Comparison of ENCODE assay signal across 8 cellular contexts in genomic region chr17:1492249-1493206, GRCh38. TPM values are rescaled to one million over a fixed set of nuclear protein-coding genes. Genes with fewer than 3 reads are reported as not detected.
A peak's percentile ranks its signal among the peaks of the same experiment; 100 is the strongest.
DNase-seq lines count a peak whose midpoint lies in the region; ATAC-seq, FAIRE-seq and TF ChIP-seq lines count a peak whose summit lies in the region.

Gene MYO1C, minus strand, starts transcription at chr17:1492686. Its CDS starts 199 bp downstream, at chr17:1492487.

- no peaks in the 10 kb centered on the region for H3K27me3 ChIP-seq in fibroblast of lung (ENCODE audit: control insufficient read depth, insufficient read depth, low read length)
- H3K27me3 ChIP-seq in neural progenitor cell, result peaks cover 20% of the 10 kb centered on the region

- H3K79me2 ChIP-seq in fibroblast of lung (ENCODE audit: control insufficient read depth, insufficient read depth, low read length) (peaks cover 23% of the 10 kb centered on the region), neural progenitor cell (ENCODE audit: low read depth) (peaks cover 16% of the 10 kb centered on the region)

- H3K9me3 Mint-ChIP-seq in neural progenitor cell, result no peaks in the 10 kb centered on the region

- H3K4me3 ChIP-seq in fibroblast of lung (replicated peaks in 1 of 4; ENCODE audit: control extremely low read depth in 1 of 4, insufficient read depth in 1 of 4, low read depth in 3 of 4, low read length in 4 of 4) (peak within 1 kb of the TSS; percentile 30 to 66 (median 50)), neural progenitor cell (peak within 1 kb of the TSS; percentile 84)

- H3K36me3 Mint-ChIP-seq in neural progenitor cell, result no peaks in the 10 kb centered on the region

- H4K20me1 ChIP-seq in fibroblast of lung (ENCODE audit: control insufficient read depth, extremely low read depth, insufficient read depth, low read length) (no peaks in the 10 kb centered on the region), neural progenitor cell (ENCODE audit: low read depth) (peaks cover 23% of the 10 kb centered on the region)

- H3K9me3 ChIP-seq in fibroblast of lung (ENCODE audit: control insufficient read depth, insufficient read depth, low read depth, low read length) (no peaks in the 10 kb centered on the region), neural progenitor cell (ENCODE audit: low read depth) (no peaks in the 10 kb centered on the region)

- peaks cover 24% of the 10 kb centered on the region for H3K4me1 Mint-ChIP-seq in neural progenitor cell

- peak within 1 kb of the TSS; percentile 87 for H3K27ac Mint-ChIP-seq in neural progenitor cell

- in situ Hi-C loops in Caki2 (cut with HindIII; ENCODE audit: low pct_unique_long_range_greater_than_20kb, low sequenced_read_pairs), result no loop called here
- in situ Hi-C loops in SK-MEL-5 (cut with HindIII; ENCODE audit: low pct_unique_long_range_greater_than_20kb, low sequenced_read_pairs), result no loop called here

- H3K4me1 ChIP-seq in fibroblast of lung (ENCODE audit: control insufficient read depth, extremely low read depth, insufficient read depth, low read length) (peaks cover 10% of the 10 kb centered on the region), neural progenitor cell (peaks cover 11% of the 10 kb centered on the region)

- H3K9ac ChIP-seq in fibroblast of lung (ENCODE audit: insufficient read depth, low read length) (peak within 1 kb of the TSS; percentile 59), neural progenitor cell (no peak within 1 kb of the TSS)

- H3K4me2 ChIP-seq in fibroblast of lung (ENCODE audit: extremely low read depth, insufficient read depth, low read length) (peak within 1 kb of the TSS; percentile 86), neural progenitor cell (peak within 1 kb of the TSS; percentile 91)

- DNase-seq in Caki2 (ENCODE audit: low read depth), result no peak
- DNase-seq in SK-MEL-5 (ENCODE audit: low read depth, low spot score), result no peak
- DNase-seq in fibroblast of lung (ENCODE audit: low read depth in 2 of 2), result no peak
- peak; percentile 48 for DNase-seq in neural progenitor cell (ENCODE audit: low spot score)
- DNase-seq in medulla oblongata (ENCODE audit: extremely low spot score), result no peak
- DNase-seq in D721Med (ENCODE audit: insufficient read length, low spot score), result no peak

- peak within 1 kb of the TSS; percentile 90 for H3K4me3 Mint-ChIP-seq in neural progenitor cell

- H3K27ac ChIP-seq in fibroblast of lung (ENCODE audit: insufficient read depth, low read length), result peak within 1 kb of the TSS; percentile 61
- no peak within 1 kb of the TSS for H3K27ac ChIP-seq in neural progenitor cell

- H3K36me3 ChIP-seq in fibroblast of lung (ENCODE audit: control insufficient read depth, insufficient read depth, low read length) (peaks cover 6% of the 10 kb centered on the region), neural progenitor cell (no peaks in the 10 kb centered on the region)

- peaks cover 6% of the 10 kb centered on the region for H3K27me3 Mint-ChIP-seq in neural progenitor cell (ENCODE audit: insufficient read depth, low read depth)

- peaks cover 34% of the 10 kb centered on the region for H3F3A ChIP-seq in neural progenitor cell (ENCODE audit: low read depth)

- no peak for FAIRE-seq in D721Med (lab: Jason Lieb, UNC)

- H2AFZ ChIP-seq in fibroblast of lung (ENCODE audit: low read length), result peak within 1 kb of the TSS; percentile 5
- no peak within 1 kb of the TSS for H2AFZ ChIP-seq in neural progenitor cell (replicated peaks)

- ATAC-seq in HG03565 (IDR thresholded peaks at IDR 0.05; ENCODE audit: unreplicated experiment), result no peak
- no peak for ATAC-seq in activated CD4-positive, CD25-positive, alpha-beta regulatory T cell treated with anti-CD3 and anti-CD28 coated beads, Interleukin-2, amount 50 U/mL, for 24 hours

- no peak for TF ChIP-seq CTCF in fibroblast of lung (conservative IDR thresholded peaks at IDR 0.05 in 1 of 2, IDR thresholded peaks at IDR 0.05 in 1 of 2; ENCODE audit: low read depth in 1 of 2, low read length in 2 of 2)
- TF ChIP-seq CTCF in neural progenitor cell (IDR thresholded peaks at IDR 0.05), result no peak
- no peak for TF ChIP-seq CTCF in D721Med (IDR thresholded peaks at IDR 0.05; ENCODE audit: insufficient read depth, missing control alignments)

RNA-seq across cellular contexts. Expression of gene MYO1C, which starts in this region (rescaled TPM):
- total RNA-seq in Caki2 (2014; rRNA removed; shearing (Covaris generic); ENCODE audit: low replicate concordance), result 63.8 and 85.8 TPM in 2 replicates
- 48.6 and 54.6 TPM in 2 replicates for total RNA-seq in SK-MEL-5 (2014; rRNA removed; shearing (Covaris generic))
- polyA plus RNA-seq in SK-MEL-5 (2015; cell fraction: cytosol; rRNA removed), result 92.3 and 106 TPM in 2 replicates
- polyA plus RNA-seq in SK-MEL-5 (2015; cell fraction: nucleus; rRNA removed), result 81.5 and 85.4 TPM in 2 replicates
- 113 and 190 TPM in 2 replicates for total RNA-seq in fibroblast of lung
- polyA plus RNA-seq in fibroblast of lung, result 164 and 180 TPM in 2 replicates
- 224 and 226 TPM in 2 replicates for polyA plus RNA-seq in fibroblast of lung (2012)
- 842 and 992 TPM in 2 replicates for polyA minus RNA-seq in fibroblast of lung (ENCODE audit: low replicate concordance)
- total RNA-seq in neural progenitor cell (ENCODE audit: low replicate concordance), result 28.7 and 40.6 TPM in 2 replicates
